ENCODE assay signal across 12 cellular contexts in the genomic region with DNA sequence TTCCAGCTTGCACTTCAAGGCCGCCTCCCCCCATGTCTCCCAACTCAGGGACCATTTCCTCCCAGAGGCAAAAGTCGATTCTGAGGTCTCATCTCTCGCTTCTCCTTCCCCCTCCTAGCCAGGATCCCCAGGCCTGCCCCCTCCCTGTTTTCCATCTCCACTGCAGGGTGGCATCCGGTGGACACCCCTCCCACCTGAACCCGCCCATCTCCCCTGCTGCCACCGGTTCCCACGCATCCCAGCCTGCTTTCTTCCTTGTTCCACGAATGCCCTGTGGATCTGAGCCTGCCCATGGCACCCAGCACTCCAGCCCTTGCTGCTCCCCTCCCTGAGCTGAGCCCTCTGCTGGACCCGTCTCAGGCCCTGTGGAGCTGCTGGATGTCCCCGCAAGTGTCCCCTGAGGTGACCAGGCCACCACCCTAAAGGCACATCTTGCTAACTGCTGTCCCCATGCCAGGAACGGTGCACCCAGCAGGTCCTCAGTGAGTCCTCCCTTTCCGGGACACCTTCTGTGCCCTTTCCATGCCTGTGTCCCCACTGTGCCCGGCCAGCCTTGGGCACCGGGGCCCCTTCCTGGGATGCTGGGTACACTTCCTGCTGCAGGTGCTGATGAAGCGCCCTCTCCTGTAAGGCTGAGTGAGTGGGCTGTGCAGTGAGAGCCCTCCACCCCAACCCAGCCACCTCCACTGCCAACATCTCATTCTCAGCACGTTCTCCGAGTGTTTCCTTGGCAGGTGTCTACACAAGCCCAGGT. TPM values are rescaled to one million over a fixed set of nuclear protein-coding genes. Genes with fewer than 3 reads are reported as not detected.
DNase-seq lines count a peak whose midpoint lies in the region; ATAC-seq and TF ChIP-seq lines count a peak whose summit lies in the region.
"Had no signal": no experiment of that assay in that cellular context is flagged by ENCODE, and none has a peak within 500 bp of the region (broad histone marks: within the 10 kb centered on the region; RNA-seq: fewer than 3 reads in every experiment).

No MANE protein-coding gene starts in this region.

- peaks cover 23% of the 10 kb centered on the region for H3K4me1 Mint-ChIP-seq in activated T-cell treated with anti-CD3 and anti-CD28 coated beads, Interleukin-2, amount 50 U/mL, for 24 hours (ENCODE audit: low read depth)
- H3K4me1 Mint-ChIP-seq in endodermal cell: no peaks in the 10 kb centered on the region
- peaks cover 43% of the 10 kb centered on the region for H3K4me1 Mint-ChIP-seq in stimulated activated memory B cell treated with anti-CD40 and anti-IgM and Interleukin-4, amounts not matched to agents 10 μg/mL and 1 μg/mL and 100 μg/mL, for 72 hours

- H3K4me3 Mint-ChIP-seq in activated T-cell treated with anti-CD3 and anti-CD28 coated beads, Interleukin-2, amount 50 U/mL, for 24 hours: peak overlapping the region; percentile 55
- H3K4me3 Mint-ChIP-seq in endodermal cell: no peak overlapping the region
- peak overlapping the region; percentile 84 for H3K4me3 Mint-ChIP-seq in stimulated activated memory B cell treated with anti-CD40 and anti-IgM and Interleukin-4, amounts not matched to agents 10 μg/mL and 1 μg/mL and 100 μg/mL, for 72 hours

- TF ChIP-seq CTCF in endodermal cell (conservative IDR thresholded peaks at IDR 0.05) (no peak), lower leg skin (IDR thresholded peaks at IDR 0.05) (no peak)

- no peaks in the 10 kb centered on the region for H3K9me3 ChIP-seq in endodermal cell (ENCODE audit: control insufficient read depth, low read length)
- H3K9me3 ChIP-seq: SJSA1, vagina had no signal

- H3K36me3 ChIP-seq in endodermal cell (ENCODE audit: control insufficient read depth, insufficient read depth, low read length): no peaks in the 10 kb centered on the region
- H3K36me3 ChIP-seq: SJSA1, vagina had no signal

- no peak overlapping the region for H3K27ac ChIP-seq in endodermal cell (ENCODE audit: low read depth, low read length)
- H3K27ac ChIP-seq: SJSA1, vagina had no signal

- intact Hi-C loops in lower leg skin (cut with DNase I; ENCODE audit: low total_unique reads): no loop called here

- TF ChIP-seq POLR2A in lower leg skin (IDR thresholded peaks at IDR 0.05): no peak

- no peak overlapping the region for H3K4me3 ChIP-seq in endodermal cell (ENCODE audit: low read length)
- no peak overlapping the region for H3K4me3 ChIP-seq in lower leg skin (ENCODE audit: low read depth, poor library complexity, severe bottlenecking)
- H3K4me3 ChIP-seq: SJSA1, vagina had no signal

- no peaks in the 10 kb centered on the region for H3K9me3 Mint-ChIP-seq in activated T-cell treated with anti-CD3 and anti-CD28 coated beads, Interleukin-2, amount 50 U/mL, for 24 hours
- no peaks in the 10 kb centered on the region for H3K9me3 Mint-ChIP-seq in endodermal cell
- H3K9me3 Mint-ChIP-seq in stimulated activated memory B cell treated with anti-CD40 and anti-IgM and Interleukin-4, amounts not matched to agents 10 μg/mL and 1 μg/mL and 100 μg/mL, for 72 hours: no peaks in the 10 kb centered on the region

- H3K4me1 ChIP-seq in endodermal cell (ENCODE audit: control insufficient read depth, insufficient read depth, low read length): no peaks in the 10 kb centered on the region
- H3K4me1 ChIP-seq: SJSA1 had no signal

- peak; percentile 42 for DNase-seq in activated T-cell treated with anti-CD3 and anti-CD28 coated beads, Interleukin-2, amount 50 U/mL, for 24 hours
- no peak for DNase-seq in activated T-cell treated with anti-CD3 and anti-CD28 coated beads, Interleukin-2, amount 50 U/mL, for 48 hours
- DNase-seq in MV-4-11 (lab: John Stamatoyannopoulos, UW) (peak; percentile 17), endodermal cell (peak; percentile 67), GM19238 (ENCODE audit: insufficient read length, low spot score) (no peak), lower leg skin (ENCODE audit: low spot score in 2 of 2) (no peak)
- DNase-seq: NCI-H446 treated with DMSO at 0.1 percent for 48 hours had no signal

- 59 to 72% methylated on average over 10 to 17 of the region's 17 CpGs for WGBS in endodermal cell (ENCODE audit: insufficient coverage in 1 of 2, insufficient read length in 1 of 2), 2 experiments
- 34 to 40% methylated on average over 15 to 17 of the region's 17 CpGs for WGBS in lower leg skin, 2 donors

- no peak for ATAC-seq in stimulated activated memory B cell treated with anti-CD40 and anti-IgM and Interleukin-4, amounts not matched to agents 10 μg/mL and 1 μg/mL and 100 μg/mL, for 72 hours
- no peak for ATAC-seq in HG02884 (IDR thresholded peaks at IDR 0.05; ENCODE audit: unreplicated experiment)

- peaks cover 63% of the 10 kb centered on the region for H3K27me3 ChIP-seq in endodermal cell (ENCODE audit: control insufficient read depth, insufficient read depth, low read length, poor library complexity, severe bottlenecking)

- peaks cover 17% of the 10 kb centered on the region for H3K27me3 Mint-ChIP-seq in activated T-cell treated with anti-CD3 and anti-CD28 coated beads, Interleukin-2, amount 50 U/mL, for 24 hours
- peaks cover 37% of the 10 kb centered on the region for H3K27me3 Mint-ChIP-seq in endodermal cell (ENCODE audit: insufficient read depth)
- H3K27me3 Mint-ChIP-seq in stimulated activated memory B cell treated with anti-CD40 and anti-IgM and Interleukin-4, amounts not matched to agents 10 μg/mL and 1 μg/mL and 100 μg/mL, for 72 hours: peaks cover 15% of the 10 kb centered on the region

- H3K27ac Mint-ChIP-seq in activated T-cell treated with anti-CD3 and anti-CD28 coated beads, Interleukin-2, amount 50 U/mL, for 24 hours: peak overlapping the region; percentile 76
- H3K27ac Mint-ChIP-seq in endodermal cell: no peak overlapping the region
- H3K27ac Mint-ChIP-seq in stimulated activated memory B cell treated with anti-CD40 and anti-IgM and Interleukin-4, amounts not matched to agents 10 μg/mL and 1 μg/mL and 100 μg/mL, for 72 hours: peak overlapping the region; percentile 77

- no peak overlapping the region for H3K9ac ChIP-seq in endodermal cell (ENCODE audit: extremely low read depth, low read length, poor library complexity, severe bottlenecking)

- no peaks in the 10 kb centered on the region for H3K36me3 Mint-ChIP-seq in activated T-cell treated with anti-CD3 and anti-CD28 coated beads, Interleukin-2, amount 50 U/mL, for 24 hours (ENCODE audit: low read depth)
- H3K36me3 Mint-ChIP-seq in endodermal cell (ENCODE audit: low read depth): no peaks in the 10 kb centered on the region
- no peaks in the 10 kb centered on the region for H3K36me3 Mint-ChIP-seq in stimulated activated memory B cell treated with anti-CD40 and anti-IgM and Interleukin-4, amounts not matched to agents 10 μg/mL and 1 μg/mL and 100 μg/mL, for 72 hours

RNA-seq across cellular contexts. Expression of gene IL17REL, which starts 0.9 kb away (rescaled TPM):
- total RNA-seq in endodermal cell: under 1 TPM in 1 of 2 donors, not detected in 1; 0.15 TPM
- polyA plus RNA-seq in endodermal cell (2013, experiment 1 of 2): not detected
- polyA plus RNA-seq in endodermal cell (2013, experiment 2 of 2): 0.12 TPM
- total RNA-seq in lower leg skin: not detected
- total RNA-seq: SJSA1, vagina had no signal

RNA-seq across cellular contexts. Expression of gene TTLL8, which starts 46.5 kb away (rescaled TPM):
- under 1 TPM in 1 of 2 donors, not detected in 1; 0.20 TPM for total RNA-seq in endodermal cell
- 0.11 TPM for polyA plus RNA-seq in endodermal cell (2013, experiment 1 of 2)
- polyA plus RNA-seq in endodermal cell (2013, experiment 2 of 2): not detected
- total RNA-seq in lower leg skin: not detected
- total RNA-seq: pulmonary artery endothelial cell, SJSA1, vagina had no signal

RNA-seq across cellular contexts. Expression of gene PIM3, which starts 51.1 kb away (rescaled TPM):
- total RNA-seq in endodermal cell (10 to 100 TPM; 31.5 to 36.6 TPM), lower leg skin (100 to 1,000 TPM; 149 to 181 (median 163) TPM)
- 21.6 TPM for polyA plus RNA-seq in endodermal cell (2013, experiment 1 of 2)
- 19.6 TPM for polyA plus RNA-seq in endodermal cell (2013, experiment 2 of 2)

Comparison
In these comparisons a context has a peak if more than half of its experiments do, and no peak if none do; other contexts are left out.
1. DNase-seq: peak in activated T-cell treated with anti-CD3 and anti-CD28 coated beads, Interleukin-2, amount 50 U/mL, for 24 hours (single experiment), MV-4-11 (single experiment) and endodermal cell (single experiment); none in activated T-cell treated with anti-CD3 and anti-CD28 coated beads, Interleukin-2, amount 50 U/mL, for 48 hours (0 of 2), GM19238 (single experiment) and lower leg skin (0 of 2).